ENCODE assay signal across 1 cellular context in the genomic region with DNA sequence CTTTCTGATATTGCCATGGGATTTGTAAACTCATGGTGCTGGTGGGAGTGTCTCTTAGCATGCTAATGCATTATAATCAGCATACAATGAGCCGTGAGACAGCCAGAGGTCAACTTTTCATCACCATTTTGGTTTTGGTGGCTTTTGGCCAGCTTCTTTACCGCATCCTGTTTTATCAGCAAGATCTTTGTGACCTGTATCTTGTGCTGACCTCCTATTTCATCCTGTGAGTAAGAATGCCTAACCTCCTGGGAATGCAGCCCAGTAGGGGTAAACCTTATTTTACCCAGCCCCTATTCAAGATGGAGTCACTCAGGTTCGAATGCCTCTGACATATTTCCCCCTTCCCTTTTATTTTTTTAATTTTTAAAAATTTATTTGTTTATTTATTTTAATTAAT.
TF ChIP-seq lines count a peak whose summit lies in the region.

No MANE protein-coding gene starts in this region.

TF ChIP-seq in K562, 482 proteins besides CTCF, POLR2A, EP300 and RAD21 (continued from another document):
- TF ChIP-seq, protein P1, sequence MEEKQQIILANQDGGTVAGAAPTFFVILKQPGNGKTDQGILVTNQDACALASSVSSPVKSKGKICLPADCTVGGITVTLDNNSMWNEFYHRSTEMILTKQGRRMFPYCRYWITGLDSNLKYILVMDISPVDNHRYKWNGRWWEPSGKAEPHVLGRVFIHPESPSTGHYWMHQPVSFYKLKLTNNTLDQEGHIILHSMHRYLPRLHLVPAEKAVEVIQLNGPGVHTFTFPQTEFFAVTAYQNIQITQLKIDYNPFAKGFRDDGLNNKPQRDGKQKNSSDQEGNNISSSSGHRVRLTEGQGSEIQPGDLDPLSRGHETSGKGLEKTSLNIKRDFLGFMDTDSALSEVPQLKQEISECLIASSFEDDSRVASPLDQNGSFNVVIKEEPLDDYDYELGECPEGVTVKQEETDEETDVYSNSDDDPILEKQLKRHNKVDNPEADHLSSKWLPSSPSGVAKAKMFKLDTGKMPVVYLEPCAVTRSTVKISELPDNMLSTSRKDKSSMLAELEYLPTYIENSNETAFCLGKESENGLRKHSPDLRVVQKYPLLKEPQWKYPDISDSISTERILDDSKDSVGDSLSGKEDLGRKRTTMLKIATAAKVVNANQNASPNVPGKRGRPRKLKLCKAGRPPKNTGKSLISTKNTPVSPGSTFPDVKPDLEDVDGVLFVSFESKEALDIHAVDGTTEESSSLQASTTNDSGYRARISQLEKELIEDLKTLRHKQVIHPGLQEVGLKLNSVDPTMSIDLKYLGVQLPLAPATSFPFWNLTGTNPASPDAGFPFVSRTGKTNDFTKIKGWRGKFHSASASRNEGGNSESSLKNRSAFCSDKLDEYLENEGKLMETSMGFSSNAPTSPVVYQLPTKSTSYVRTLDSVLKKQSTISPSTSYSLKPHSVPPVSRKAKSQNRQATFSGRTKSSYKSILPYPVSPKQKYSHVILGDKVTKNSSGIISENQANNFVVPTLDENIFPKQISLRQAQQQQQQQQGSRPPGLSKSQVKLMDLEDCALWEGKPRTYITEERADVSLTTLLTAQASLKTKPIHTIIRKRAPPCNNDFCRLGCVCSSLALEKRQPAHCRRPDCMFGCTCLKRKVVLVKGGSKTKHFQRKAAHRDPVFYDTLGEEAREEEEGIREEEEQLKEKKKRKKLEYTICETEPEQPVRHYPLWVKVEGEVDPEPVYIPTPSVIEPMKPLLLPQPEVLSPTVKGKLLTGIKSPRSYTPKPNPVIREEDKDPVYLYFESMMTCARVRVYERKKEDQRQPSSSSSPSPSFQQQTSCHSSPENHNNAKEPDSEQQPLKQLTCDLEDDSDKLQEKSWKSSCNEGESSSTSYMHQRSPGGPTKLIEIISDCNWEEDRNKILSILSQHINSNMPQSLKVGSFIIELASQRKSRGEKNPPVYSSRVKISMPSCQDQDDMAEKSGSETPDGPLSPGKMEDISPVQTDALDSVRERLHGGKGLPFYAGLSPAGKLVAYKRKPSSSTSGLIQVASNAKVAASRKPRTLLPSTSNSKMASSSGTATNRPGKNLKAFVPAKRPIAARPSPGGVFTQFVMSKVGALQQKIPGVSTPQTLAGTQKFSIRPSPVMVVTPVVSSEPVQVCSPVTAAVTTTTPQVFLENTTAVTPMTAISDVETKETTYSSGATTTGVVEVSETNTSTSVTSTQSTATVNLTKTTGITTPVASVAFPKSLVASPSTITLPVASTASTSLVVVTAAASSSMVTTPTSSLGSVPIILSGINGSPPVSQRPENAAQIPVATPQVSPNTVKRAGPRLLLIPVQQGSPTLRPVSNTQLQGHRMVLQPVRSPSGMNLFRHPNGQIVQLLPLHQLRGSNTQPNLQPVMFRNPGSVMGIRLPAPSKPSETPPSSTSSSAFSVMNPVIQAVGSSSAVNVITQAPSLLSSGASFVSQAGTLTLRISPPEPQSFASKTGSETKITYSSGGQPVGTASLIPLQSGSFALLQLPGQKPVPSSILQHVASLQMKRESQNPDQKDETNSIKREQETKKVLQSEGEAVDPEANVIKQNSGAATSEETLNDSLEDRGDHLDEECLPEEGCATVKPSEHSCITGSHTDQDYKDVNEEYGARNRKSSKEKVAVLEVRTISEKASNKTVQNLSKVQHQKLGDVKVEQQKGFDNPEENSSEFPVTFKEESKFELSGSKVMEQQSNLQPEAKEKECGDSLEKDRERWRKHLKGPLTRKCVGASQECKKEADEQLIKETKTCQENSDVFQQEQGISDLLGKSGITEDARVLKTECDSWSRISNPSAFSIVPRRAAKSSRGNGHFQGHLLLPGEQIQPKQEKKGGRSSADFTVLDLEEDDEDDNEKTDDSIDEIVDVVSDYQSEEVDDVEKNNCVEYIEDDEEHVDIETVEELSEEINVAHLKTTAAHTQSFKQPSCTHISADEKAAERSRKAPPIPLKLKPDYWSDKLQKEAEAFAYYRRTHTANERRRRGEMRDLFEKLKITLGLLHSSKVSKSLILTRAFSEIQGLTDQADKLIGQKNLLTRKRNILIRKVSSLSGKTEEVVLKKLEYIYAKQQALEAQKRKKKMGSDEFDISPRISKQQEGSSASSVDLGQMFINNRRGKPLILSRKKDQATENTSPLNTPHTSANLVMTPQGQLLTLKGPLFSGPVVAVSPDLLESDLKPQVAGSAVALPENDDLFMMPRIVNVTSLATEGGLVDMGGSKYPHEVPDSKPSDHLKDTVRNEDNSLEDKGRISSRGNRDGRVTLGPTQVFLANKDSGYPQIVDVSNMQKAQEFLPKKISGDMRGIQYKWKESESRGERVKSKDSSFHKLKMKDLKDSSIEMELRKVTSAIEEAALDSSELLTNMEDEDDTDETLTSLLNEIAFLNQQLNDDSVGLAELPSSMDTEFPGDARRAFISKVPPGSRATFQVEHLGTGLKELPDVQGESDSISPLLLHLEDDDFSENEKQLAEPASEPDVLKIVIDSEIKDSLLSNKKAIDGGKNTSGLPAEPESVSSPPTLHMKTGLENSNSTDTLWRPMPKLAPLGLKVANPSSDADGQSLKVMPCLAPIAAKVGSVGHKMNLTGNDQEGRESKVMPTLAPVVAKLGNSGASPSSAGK (IDR thresholded peaks at IDR 0.05): no peak
- no peak for TF ChIP-seq ZKSCAN8 (CRISPR knock-in tag; IDR thresholded peaks at IDR 0.05)
- no peak for TF ChIP-seq ZNF436 (CRISPR knock-in tag; IDR thresholded peaks at IDR 0.05)
- TF ChIP-seq ZFP36 (IDR thresholded peaks at IDR 0.05; ENCODE audit: low read depth, low read length, partially characterized antibody): no peak
- TF ChIP-seq HDGF (IDR thresholded peaks at IDR 0.05): no peak
- TF ChIP-seq FOXJ3 (CRISPR knock-in tag; IDR thresholded peaks at IDR 0.05): no peak
- TF ChIP-seq ZNF280B (CRISPR knock-in tag; IDR thresholded peaks at IDR 0.05): no peak
- TF ChIP-seq CCAR2 (IDR thresholded peaks at IDR 0.05; ENCODE audit: low read depth, low read length): no peak
- TF ChIP-seq, protein P2, sequence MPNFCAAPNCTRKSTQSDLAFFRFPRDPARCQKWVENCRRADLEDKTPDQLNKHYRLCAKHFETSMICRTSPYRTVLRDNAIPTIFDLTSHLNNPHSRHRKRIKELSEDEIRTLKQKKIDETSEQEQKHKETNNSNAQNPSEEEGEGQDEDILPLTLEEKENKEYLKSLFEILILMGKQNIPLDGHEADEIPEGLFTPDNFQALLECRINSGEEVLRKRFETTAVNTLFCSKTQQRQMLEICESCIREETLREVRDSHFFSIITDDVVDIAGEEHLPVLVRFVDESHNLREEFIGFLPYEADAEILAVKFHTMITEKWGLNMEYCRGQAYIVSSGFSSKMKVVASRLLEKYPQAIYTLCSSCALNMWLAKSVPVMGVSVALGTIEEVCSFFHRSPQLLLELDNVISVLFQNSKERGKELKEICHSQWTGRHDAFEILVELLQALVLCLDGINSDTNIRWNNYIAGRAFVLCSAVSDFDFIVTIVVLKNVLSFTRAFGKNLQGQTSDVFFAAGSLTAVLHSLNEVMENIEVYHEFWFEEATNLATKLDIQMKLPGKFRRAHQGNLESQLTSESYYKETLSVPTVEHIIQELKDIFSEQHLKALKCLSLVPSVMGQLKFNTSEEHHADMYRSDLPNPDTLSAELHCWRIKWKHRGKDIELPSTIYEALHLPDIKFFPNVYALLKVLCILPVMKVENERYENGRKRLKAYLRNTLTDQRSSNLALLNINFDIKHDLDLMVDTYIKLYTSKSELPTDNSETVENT (CRISPR knock-in tag; IDR thresholded peaks at IDR 0.05): no peak
- no peak for TF ChIP-seq CHCHD3 (CRISPR knock-in tag; IDR thresholded peaks at IDR 0.05)
- no peak for TF ChIP-seq RFX1 (IDR thresholded peaks at IDR 0.05)
- TF ChIP-seq ZBED1 (IDR thresholded peaks at IDR 0.05): no peak
- no peak for TF ChIP-seq NBN (IDR thresholded peaks at IDR 0.05; ENCODE audit: low read depth)
- TF ChIP-seq TRIM25 (IDR thresholded peaks at IDR 0.05; ENCODE audit: borderline replicate concordance): no peak
- no peak for TF ChIP-seq HNRNPUL1 (IDR thresholded peaks at IDR 0.05; ENCODE audit: low read length)
- no peak for TF ChIP-seq CHAMP1 (IDR thresholded peaks at IDR 0.05)
- no peak for TF ChIP-seq TBP (optimal IDR thresholded peaks at IDR 0.05; ENCODE audit: low read depth, low read length)
- no peak for TF ChIP-seq PML (IDR thresholded peaks at IDR 0.05; ENCODE audit: low read length)
- no peak for TF ChIP-seq ZBTB26 (CRISPR knock-in tag; IDR thresholded peaks at IDR 0.05)
- TF ChIP-seq, protein P3, sequence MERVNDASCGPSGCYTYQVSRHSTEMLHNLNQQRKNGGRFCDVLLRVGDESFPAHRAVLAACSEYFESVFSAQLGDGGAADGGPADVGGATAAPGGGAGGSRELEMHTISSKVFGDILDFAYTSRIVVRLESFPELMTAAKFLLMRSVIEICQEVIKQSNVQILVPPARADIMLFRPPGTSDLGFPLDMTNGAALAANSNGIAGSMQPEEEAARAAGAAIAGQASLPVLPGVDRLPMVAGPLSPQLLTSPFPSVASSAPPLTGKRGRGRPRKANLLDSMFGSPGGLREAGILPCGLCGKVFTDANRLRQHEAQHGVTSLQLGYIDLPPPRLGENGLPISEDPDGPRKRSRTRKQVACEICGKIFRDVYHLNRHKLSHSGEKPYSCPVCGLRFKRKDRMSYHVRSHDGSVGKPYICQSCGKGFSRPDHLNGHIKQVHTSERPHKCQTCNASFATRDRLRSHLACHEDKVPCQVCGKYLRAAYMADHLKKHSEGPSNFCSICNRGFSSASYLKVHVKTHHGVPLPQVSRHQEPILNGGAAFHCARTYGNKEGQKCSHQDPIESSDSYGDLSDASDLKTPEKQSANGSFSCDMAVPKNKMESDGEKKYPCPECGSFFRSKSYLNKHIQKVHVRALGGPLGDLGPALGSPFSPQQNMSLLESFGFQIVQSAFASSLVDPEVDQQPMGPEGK (CRISPR knock-in tag; IDR thresholded peaks at IDR 0.05; ENCODE audit: borderline replicate concordance): no peak
- TF ChIP-seq MAFG (tag; conservative IDR thresholded peaks at IDR 0.05): no peak
- no peak for TF ChIP-seq TAF9B (IDR thresholded peaks at IDR 0.05; ENCODE audit: partially characterized antibody)
- TF ChIP-seq TEAD1 (CRISPR knock-in tag; IDR thresholded peaks at IDR 0.05): peak in 1 of 2 experiments; percentile 58; a peak in 1 of 4 replicates
- TF ChIP-seq ZNF217 (CRISPR knock-in tag; IDR thresholded peaks at IDR 0.05): no peak
- no peak for TF ChIP-seq KDM4B (IDR thresholded peaks at IDR 0.05; ENCODE audit: borderline replicate concordance in 2 of 2, low read depth in 1 of 2)
- no peak for TF ChIP-seq BCL6 (CRISPR knock-in tag; IDR thresholded peaks at IDR 0.05)
- 0 out of 2 replicates have a peak, but pooled peaks have one; percentile 49 for TF ChIP-seq MEF2D (tag; conservative IDR thresholded peaks at IDR 0.05; ENCODE audit: low read depth)
- no peak for TF ChIP-seq STAT5B (CRISPR knock-in tag; IDR thresholded peaks at IDR 0.05)
